20 cellular contexts compared by ENCODE assay signal in genomic region chr11:8776209-8776608, GRCh38.
DNase-seq lines count a peak whose midpoint lies in the region; ATAC-seq, FAIRE-seq and TF ChIP-seq lines count a peak whose summit lies in the region.
"Had no signal": no experiment of that assay in that cellular context is flagged by ENCODE, and none has a peak within 500 bp of the region (broad histone marks: within the 10 kb centered on the region; RNA-seq: fewer than 3 reads in every experiment).

No MANE protein-coding gene starts in this region.

- H3K27me3 ChIP-seq in Peyer's patch (no peaks in the 10 kb centered on the region), mesenchymal stem cell (ENCODE audit: control insufficient read depth in 1 of 2, insufficient read depth in 1 of 2, low read length in 2 of 2) (no peaks in the 10 kb centered on the region), spleen (replicated peaks in 1 of 7) (no peaks in the 10 kb centered on the region)

- no peak overlapping the region for H3K4ac ChIP-seq in mesenchymal stem cell (ENCODE audit: low read depth in 1 of 2, low read length in 2 of 2)

- H3K4me3 ChIP-seq in Peyer's patch (no peak overlapping the region), mesenchymal stem cell (ENCODE audit: insufficient read depth in 1 of 2, low read depth in 1 of 2, low read length in 2 of 2) (no peak overlapping the region), spleen (no peak overlapping the region)
- H3K4me3 ChIP-seq: K562 had no signal

- no peak overlapping the region for H2BK5ac ChIP-seq in mesenchymal stem cell (ENCODE audit: low read depth, low read length, poor library complexity, severe bottlenecking)

- ATAC-seq in left colon (no peak), HG02981 (IDR thresholded peaks at IDR 0.05; ENCODE audit: unreplicated experiment) (no peak), HG03139 (IDR thresholded peaks at IDR 0.05; ENCODE audit: unreplicated experiment) (no peak)
- ATAC-seq: activated CD8-positive, alpha-beta T cell treated with anti-CD3 and anti-CD28 coated beads, Interleukin-2, amount 10 ng/mL, durations not matched to agents 7 days and 5 days; K562; natural killer cell; Panc1 had no signal

- H2AFZ ChIP-seq in mesenchymal stem cell (ENCODE audit: low read depth, low read length) = no peak overlapping the region

- 95% methylated on average over 3 of the region's 3 CpGs for WGBS in mesenchymal stem cell
- WGBS in spleen, 5 donors = 63 to 95% (median 83%) methylated on average over 3 of the region's 3 CpGs

- no peaks in the 10 kb centered on the region for H3K9me3 ChIP-seq in Peyer's patch
- no peaks in the 10 kb centered on the region for H3K9me3 ChIP-seq in mesenchymal stem cell (ENCODE audit: control insufficient read depth, low read length)
- H3K9me3 ChIP-seq in spleen = no peaks in the 10 kb centered on the region

- TF ChIP-seq CTCF in Peyer's patch (IDR thresholded peaks at IDR 0.05) = no peak
- TF ChIP-seq CTCF in spleen (IDR thresholded peaks at IDR 0.05 in 8 of 11, conservative IDR thresholded peaks at IDR 0.05 in 3 of 11) = no peak
- no peak for TF ChIP-seq CTCF in D721Med (IDR thresholded peaks at IDR 0.05; ENCODE audit: insufficient read depth, missing control alignments)

- H4K91ac ChIP-seq in mesenchymal stem cell (ENCODE audit: low read length) = peak overlapping the region; percentile 57

- DNase-seq in Peyer's patch = no peak
- no peak for DNase-seq in caudate nucleus (lab: John Stamatoyannopoulos, UW)
- DNase-seq in mesenchymal stem cell = no peak
- DNase-seq in spleen = no peak
- no peak for DNase-seq in D721Med (ENCODE audit: insufficient read length, low spot score)
- no peak for DNase-seq in left colon
- DNase-seq: activated CD8-positive, alpha-beta T cell treated with anti-CD3 and anti-CD28 coated beads, Interleukin-2, amount 10 ng/mL, durations not matched to agents 7 days and 5 days; activated T-cell treated with anti-CD3 and anti-CD28 coated beads, Interleukin-2, amount 50 U/mL, for 48 hours; CD4-positive, alpha-beta memory T cell; DMS79; head of caudate nucleus; immature natural killer cell; natural killer cell; NCI-H187 treated with DMSO at 0.1 percent for 48 hours; substantia nigra had no signal

- intact Hi-C loops in spleen (cut with DNase I; ENCODE audit: low total_unique reads) = no loop called here
- intact Hi-C loops in left colon (cut with DNase I, micrococcal nuclease) = no loop called here

- H3K14ac ChIP-seq in mesenchymal stem cell (ENCODE audit: low read length in 2 of 2) = no peak overlapping the region

- H3K23ac ChIP-seq in mesenchymal stem cell (ENCODE audit: low read length in 2 of 2) = no peak overlapping the region

- peaks cover 58% of the 10 kb centered on the region for H3K79me1 ChIP-seq in mesenchymal stem cell (replicated peaks; ENCODE audit: low read length, poor library complexity, severe bottlenecking)

- no peak overlapping the region for H2AK5ac ChIP-seq in mesenchymal stem cell (ENCODE audit: low read length, severe bottlenecking)

- H3K36me3 ChIP-seq in Peyer's patch (no peaks in the 10 kb centered on the region), mesenchymal stem cell (ENCODE audit: control insufficient read depth in 1 of 2, insufficient read depth in 2 of 2, low read depth in 1 of 2, low read length in 2 of 2) (peaks cover 11 to 20% of the 10 kb centered on the region in 2 experiments), spleen (no peaks in the 10 kb centered on the region)

- no peak for FAIRE-seq in D721Med (lab: Jason Lieb, UNC)
- FAIRE-seq: bronchial epithelial cell, K562 had no signal

- H3K4me1 ChIP-seq in Peyer's patch (peaks cover 0 to 56% (median 0%) of the 10 kb centered on the region in 4 donors), mesenchymal stem cell (ENCODE audit: control insufficient read depth, insufficient read depth, low read depth, low read length) (peaks cover 18% of the 10 kb centered on the region), spleen (peaks cover 16 to 89% (median 41%) of the 10 kb centered on the region in 6 donors)

- no peak overlapping the region for H3K4me2 ChIP-seq in mesenchymal stem cell (ENCODE audit: low read length, poor library complexity, severe bottlenecking)

- H2BK120ac ChIP-seq in mesenchymal stem cell (ENCODE audit: low read depth, low read length) = no peak overlapping the region

- no peak overlapping the region for H3K9ac ChIP-seq in mesenchymal stem cell (ENCODE audit: low read length)

- TF ChIP-seq POLR2A in Peyer's patch (IDR thresholded peaks at IDR 0.05) (no peak), spleen (IDR thresholded peaks at IDR 0.05) (no peak)

- H2BK12ac ChIP-seq in mesenchymal stem cell (ENCODE audit: low read length in 2 of 2) = no peak overlapping the region

- no peak overlapping the region for H3K18ac ChIP-seq in mesenchymal stem cell (ENCODE audit: low read depth in 1 of 2, low read length in 2 of 2)

- H3K27ac ChIP-seq in Peyer's patch (peak overlapping the region in 3 of 4 donors; percentile 25 to 79 (median 49)), caudate nucleus (ENCODE audit: low read depth, low read length) (peak overlapping the region; percentile 7), mesenchymal stem cell (ENCODE audit: low read length, poor library complexity, severe bottlenecking) (no peak overlapping the region), spleen (peak overlapping the region; percentile 30 to 81 (median 72))

- H4K8ac ChIP-seq in mesenchymal stem cell (ENCODE audit: low read length) = peak overlapping the region; percentile 21

- H2BK15ac ChIP-seq in mesenchymal stem cell (ENCODE audit: low read depth, poor library complexity, severe bottlenecking) = no peak overlapping the region
